ENCODE assay signal across 8 cellular contexts in the genomic region with DNA sequence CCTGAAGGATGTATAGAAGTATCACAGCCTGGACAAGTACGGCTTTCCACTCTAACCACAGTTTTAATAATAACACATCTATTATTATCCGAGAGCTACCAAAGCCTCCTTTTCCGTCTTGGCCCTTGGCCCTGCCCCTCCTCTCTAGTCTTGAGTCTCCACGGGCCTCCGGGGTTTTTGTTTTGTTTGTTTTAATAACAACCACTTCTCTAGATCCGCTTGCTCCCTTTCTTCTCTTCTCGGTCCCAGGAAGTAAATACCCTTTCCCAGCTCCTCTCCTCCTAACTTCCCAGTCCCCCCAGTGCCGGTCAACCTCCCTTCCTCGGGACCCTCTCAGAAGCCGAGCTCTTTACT. TPM values are rescaled to one million over a fixed set of nuclear protein-coding genes. Genes with fewer than 3 reads are reported as not detected.
A peak's percentile ranks its signal among the peaks of the same experiment; 100 is the strongest.
DNase-seq lines count a peak whose midpoint lies in the region; ATAC-seq, FAIRE-seq and TF ChIP-seq lines count a peak whose summit lies in the region.

No MANE protein-coding gene starts in this region.

- TF ChIP-seq CTCF in HL-60 (IDR thresholded peaks at IDR 0.05; ENCODE audit: insufficient read depth, low read length) (no peak), bronchial epithelial cell (IDR thresholded peaks at IDR 0.05; ENCODE audit: insufficient read depth, low read length, severe bottlenecking) (no peak), lower leg skin (IDR thresholded peaks at IDR 0.05) (no peak), vagina (IDR thresholded peaks at IDR 0.05) (no peak)

- H3K4me3 ChIP-seq in HL-60 (replicated peaks; ENCODE audit: insufficient read depth, low read length) (peak overlapping the region; percentile 70), bronchial epithelial cell (ENCODE audit: low read depth, low read length) (peak overlapping the region; percentile 92), lower leg skin (ENCODE audit: low read depth, poor library complexity, severe bottlenecking) (peak overlapping the region; percentile 93), vagina (peak overlapping the region; percentile 78 to 86)

- DNase-seq in A172 (ENCODE audit: low spot score) = peak; percentile 22
- no peak for DNase-seq in HL-60 (ENCODE audit: low read depth in 1 of 2, low spot score in 1 of 2)
- no peak for DNase-seq in bronchial epithelial cell (ENCODE audit: low read depth)
- peak; percentile 25 to 87 for DNase-seq in lower leg skin (ENCODE audit: low spot score in 2 of 2)
- DNase-seq in vagina (ENCODE audit: extremely low spot score in 2 of 2) = no peak
- DNase-seq in epidermal melanocyte (ENCODE audit: insufficient read length, low spot score) = no peak

- H3K4me1 ChIP-seq in vagina = peaks cover 10% of the 10 kb centered on the region

- FAIRE-seq in bronchial epithelial cell (lab: Jason Lieb, UNC) = no peak

- H3K27ac ChIP-seq in HL-60 (replicated peaks) (no peak overlapping the region), vagina (peak overlapping the region; percentile 93)

- no peak for TF ChIP-seq POLR2A in lower leg skin (IDR thresholded peaks at IDR 0.05)
- TF ChIP-seq POLR2A in vagina (IDR thresholded peaks at IDR 0.05) = no peak

- H3K27me3 ChIP-seq in HL-60 (ENCODE audit: insufficient read depth, poor library complexity, severe bottlenecking) (peaks cover 18% of the 10 kb centered on the region), bronchial epithelial cell (ENCODE audit: control insufficient read depth, insufficient read depth, low read length) (no peaks in the 10 kb centered on the region), vagina (no peaks in the 10 kb centered on the region)

- H3K9me3 ChIP-seq in vagina = no peaks in the 10 kb centered on the region

- WGBS in lower leg skin, 2 donors = 0 to 1% methylated on average over 10 of the region's 10 CpGs

- no peak for ATAC-seq in GM18502 (IDR thresholded peaks at IDR 0.05; ENCODE audit: poor library complexity, unreplicated experiment)
- no peak for ATAC-seq in HG02885 (IDR thresholded peaks at IDR 0.05; ENCODE audit: poor library complexity, unreplicated experiment)

- intact Hi-C loops in lower leg skin (cut with DNase I; ENCODE audit: low total_unique reads) (no loop called here), vagina (cut with DNase I) (no loop called here)

- H3K36me3 ChIP-seq in bronchial epithelial cell (ENCODE audit: control insufficient read depth, insufficient read depth, low read length) (no peaks in the 10 kb centered on the region), vagina (no peaks in the 10 kb centered on the region)

RNA-seq across cellular contexts. Expression of gene LCA5, which starts 0.6 kb away (rescaled TPM):
- 1.7 and 2.1 TPM in 2 replicates for total RNA-seq in A172 (2014; rRNA removed; shearing (Covaris generic))
- total RNA-seq in bronchial epithelial cell (2.9 and 3.7 TPM in 2 replicates), lower leg skin (1 to 10 TPM; 1.8 to 2.8 (median 2.2) TPM), vagina (6.4 TPM)

Comparison
In these comparisons a context has a peak if more than half of its experiments do, and no peak if none do; other contexts are left out.
1. DNase-seq: peak in A172 (single experiment) and lower leg skin (2 of 2); none in HL-60 (0 of 2), bronchial epithelial cell (single experiment), vagina (0 of 2) and epidermal melanocyte (single experiment).
2. Peak in every context shown above with its lines, with median percentiles within 50 percentile points of each other: H3K4me3 ChIP-seq.